ENCODE assay signal across 8 cellular contexts in genomic region chr22:28678778-28679610, GRCh38. TPM values are rescaled to one million over a fixed set of nuclear protein-coding genes. Genes with fewer than 3 reads are reported as not detected.
DNase-seq lines count a peak whose midpoint lies in the region; TF ChIP-seq lines count a peak whose summit lies in the region.
"Not testable (repeated sequence)": the region's sequence is repeated elsewhere in the genome, so short reads cannot be mapped to it uniquely, and the experiment has no call there.

No MANE protein-coding gene starts in this region.

- intact Hi-C loops in CD14-positive monocyte (cut with micrococcal nuclease); stomach (cut with DNase I; ENCODE audit: low total_unique reads): not testable (repeated sequence)

- H3K4me3 Mint-ChIP-seq in CD14-positive monocyte = peak overlapping the region; percentile 73 to 88

- H3K36me3 Mint-ChIP-seq in CD14-positive monocyte = not testable (repeated sequence)

- peaks cover 25% of the 10 kb centered on the region for H3K4me1 Mint-ChIP-seq in CD14-positive monocyte

- in situ Hi-C loops in SK-MEL-5 (cut with HindIII; ENCODE audit: low pct_unique_long_range_greater_than_20kb, low sequenced_read_pairs) = not testable (repeated sequence)

- H3K27me3 ChIP-seq in HUES6 (ENCODE audit: control insufficient read depth, insufficient read depth, low read length); neuron (ENCODE audit: insufficient read depth, low read length): not testable (repeated sequence)
- peaks cover 0 to 15% (median 0%) of the 10 kb centered on the region in 3 donors for H3K27me3 ChIP-seq in stomach

- H3K9me3 ChIP-seq in HUES6 (ENCODE audit: control insufficient read depth, insufficient read depth, low read depth, low read length); neuron (ENCODE audit: low read length); stomach: not testable (repeated sequence)

- peak overlapping the region; percentile 97 for H2AFZ ChIP-seq in neuron (ENCODE audit: low read depth, low read length)

- H3K36me3 ChIP-seq in HUES6 (ENCODE audit: control insufficient read depth, insufficient read depth, low read length); neuron (ENCODE audit: insufficient read depth, low read length); stomach: not testable (repeated sequence)

- 15 to 59% (median 20%) methylated on average over 6 to 58 of the region's 58 CpGs for WGBS in stomach, 5 donors

- TF ChIP-seq POLR2A in stomach (IDR thresholded peaks at IDR 0.05) = not testable (repeated sequence)

- DNase-seq in CD14-positive monocyte (ENCODE audit: low spot score); epithelial cell of esophagus (ENCODE audit: low read depth); stomach: not testable (repeated sequence)
- peak; percentile 14 for DNase-seq in SK-MEL-5 (ENCODE audit: low read depth, low spot score)
- DNase-seq in activated naive CD4-positive, alpha-beta T cell treated with anti-CD3 and anti-CD28 coated beads, Interleukin-2, amount 50 U/mL, for 16 hours = peak; percentile 11
- DNase-seq in islet precursor cell = peak; percentile 52

- H3K4me3 ChIP-seq in HUES6 (ENCODE audit: low read depth, low read length) (peak overlapping the region; percentile 79), epithelial cell of esophagus (ENCODE audit: low read length) (peak overlapping the region; percentile 34), neuron (ENCODE audit: low read length) (peak overlapping the region; percentile 99), stomach (peak overlapping the region; percentile 73 to 87 (median 80))

- not testable (repeated sequence) for H3K27ac ChIP-seq in HUES6 (ENCODE audit: low read depth, low read length)
- peak overlapping the region; percentile 35 to 86 (median 67) for H3K27ac ChIP-seq in stomach

- H3K4me1 ChIP-seq in HUES6 (ENCODE audit: control insufficient read depth, insufficient read depth, low read length); neuron (ENCODE audit: insufficient read depth, low read length): not testable (repeated sequence)
- H3K4me1 ChIP-seq in stomach = peaks cover 0 to 33% (median 16%) of the 10 kb centered on the region in 4 donors

- H3K9ac ChIP-seq in HUES6 (ENCODE audit: low read length) = peak overlapping the region; percentile 66

- peaks cover 64 to 80% (median 67%) of the 10 kb centered on the region in 3 donors for H3K27me3 Mint-ChIP-seq in CD14-positive monocyte (ENCODE audit: low read depth in 3 of 3)

- peak overlapping the region in 1 of 7 donors; percentile 65 for H3K27ac Mint-ChIP-seq in CD14-positive monocyte

- TF ChIP-seq CTCF in CD14-positive monocyte (IDR thresholded peaks at IDR 0.05); epithelial cell of esophagus (IDR thresholded peaks at IDR 0.05; ENCODE audit: insufficient read depth, low read depth, low read length, missing control alignments); stomach (IDR thresholded peaks at IDR 0.05): not testable (repeated sequence)

- H3K9me3 Mint-ChIP-seq in CD14-positive monocyte = peaks cover 0 to 25% (median 10%) of the 10 kb centered on the region in 7 donors

- not testable (repeated sequence) for TF ChIP-seq EP300 in stomach (IDR thresholded peaks at IDR 0.05)

RNA-seq across cellular contexts. Expression of gene TTC28, which starts 0.6 kb away (rescaled TPM):
- under 1 TPM in 1 of 2 donors, not detected in 1; 0.24 TPM for polyA plus RNA-seq in CD14-positive monocyte
- 5.8 and 7.8 TPM in 2 replicates for total RNA-seq in SK-MEL-5 (2014; rRNA removed; shearing (Covaris generic))
- polyA plus RNA-seq in SK-MEL-5 (2015; cell fraction: cytosol; rRNA removed) = 15.4 and 18.6 TPM in 2 replicates
- polyA plus RNA-seq in SK-MEL-5 (2015; cell fraction: nucleus; rRNA removed) = 15.8 and 16.1 TPM in 2 replicates
- total RNA-seq in stomach = 10 to 100 TPM; 19.3 to 53.4 (median 41.4) TPM
- polyA plus RNA-seq in stomach = 1 to 10 TPM; 1.7 to 4.4 (median 2.9) TPM

Comparison
In these comparisons a context has a peak if more than half of its experiments do, and no peak if none do; other contexts are left out.
1. H3K4me3 ChIP-seq: peak in every context shown above with its lines; median percentile 99 in neuron; 80 in stomach; 79 in HUES6; 34 in epithelial cell of esophagus.